1 cellular context compared by ENCODE assay signal in genomic region chr11:46114378-46114777, GRCh38.
TF ChIP-seq lines count a peak whose summit lies in the region.

No MANE protein-coding gene starts in this region.

TF ChIP-seq in GM23338, 12 proteins besides CTCF, POLR2A, EP300 and RAD21 (continued from another document):
- TF ChIP-seq REST (IDR thresholded peaks at IDR 0.05; ENCODE audit: unreplicated experiment) (no peak), EZH2 (IDR thresholded peaks at IDR 0.05; ENCODE audit: low read depth, unreplicated experiment) (no peak), CREB1 (CRISPR knock-in tag; IDR thresholded peaks at IDR 0.05; ENCODE audit: low read depth) (no peak), NANOG (IDR thresholded peaks at IDR 0.05; ENCODE audit: borderline replicate concordance) (no peak)
- TF ChIP-seq, protein P1, sequence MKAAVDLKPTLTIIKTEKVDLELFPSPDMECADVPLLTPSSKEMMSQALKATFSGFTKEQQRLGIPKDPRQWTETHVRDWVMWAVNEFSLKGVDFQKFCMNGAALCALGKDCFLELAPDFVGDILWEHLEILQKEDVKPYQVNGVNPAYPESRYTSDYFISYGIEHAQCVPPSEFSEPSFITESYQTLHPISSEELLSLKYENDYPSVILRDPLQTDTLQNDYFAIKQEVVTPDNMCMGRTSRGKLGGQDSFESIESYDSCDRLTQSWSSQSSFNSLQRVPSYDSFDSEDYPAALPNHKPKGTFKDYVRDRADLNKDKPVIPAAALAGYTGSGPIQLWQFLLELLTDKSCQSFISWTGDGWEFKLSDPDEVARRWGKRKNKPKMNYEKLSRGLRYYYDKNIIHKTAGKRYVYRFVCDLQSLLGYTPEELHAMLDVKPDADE (IDR thresholded peaks at IDR 0.05) = no peak
